23 cellular contexts compared by ENCODE assay signal in the genomic region with DNA sequence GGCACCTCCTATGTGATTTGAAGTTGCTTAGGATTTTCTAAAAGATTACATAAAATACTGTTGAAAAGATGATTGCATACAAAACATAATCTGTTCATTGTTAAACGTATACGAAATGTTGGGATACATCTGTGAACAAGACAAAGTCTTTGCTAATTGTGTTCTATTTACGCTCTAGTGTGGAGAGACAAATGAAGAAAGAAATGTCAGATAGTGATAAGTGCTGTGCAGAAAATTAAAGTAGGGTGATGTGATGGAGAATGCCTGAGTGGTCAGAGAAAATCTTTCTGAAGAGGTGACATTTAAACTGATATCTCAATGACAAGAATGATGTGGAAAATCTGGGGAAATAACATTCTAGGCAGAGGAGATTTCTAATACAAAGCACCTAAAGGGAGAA. TPM values are rescaled to one million over a fixed set of nuclear protein-coding genes. Genes with fewer than 3 reads are reported as not detected.
A peak's percentile ranks its signal among the peaks of the same experiment; 100 is the strongest.
DNase-seq lines count a peak whose midpoint lies in the region; ATAC-seq and TF ChIP-seq lines count a peak whose summit lies in the region.
"Had no signal": no experiment of that assay in that cellular context is flagged by ENCODE, and none has a peak within 500 bp of the region (broad histone marks: within the 10 kb centered on the region; RNA-seq: fewer than 3 reads in every experiment).

No MANE protein-coding gene starts in this region.

- H2AFZ ChIP-seq in neural cell (ENCODE audit: low read depth, low read length) (no peak overlapping the region), trophoblast cell (ENCODE audit: insufficient read depth, low read length, poor library complexity) (no peak overlapping the region)
- H2AFZ ChIP-seq: GM23338 had no signal

- H3K27ac ChIP-seq in right atrium auricular region (peak overlapping the region in 1 of 2 donors; percentile 49), neural cell (ENCODE audit: low read length) (peak overlapping the region; percentile 77), trophoblast cell (ENCODE audit: low read depth, low read length) (no peak overlapping the region)
- H3K27ac ChIP-seq: 22Rv1; BLaER1 treated with 17β-estradiol and CSF1 and Interleukin-3, amounts not matched to agents 10 nM and 100 nM had no signal

- no peak overlapping the region for H2BK120ac ChIP-seq in trophoblast cell (ENCODE audit: insufficient read depth, low read length, poor library complexity)

- H3K36me3 ChIP-seq in right atrium auricular region, result peaks cover 8% of the 10 kb centered on the region
- no peaks in the 10 kb centered on the region for H3K36me3 ChIP-seq in neural cell (ENCODE audit: insufficient read depth, low read length)
- H3K36me3 ChIP-seq in trophoblast cell (ENCODE audit: control insufficient read depth in 1 of 2, insufficient read depth in 2 of 2, low read length in 2 of 2), result peaks cover 0 to 3% of the 10 kb centered on the region in 2 experiments
- H3K36me3 ChIP-seq: BE2C had no signal

- no peak for DNase-seq in Right ventricle myocardium superior
- no peak for DNase-seq in right atrium auricular region (ENCODE audit: low spot score)
- DNase-seq in left ventricle myocardium superior, result no peak
- no peak for DNase-seq in Right ventricle myocardium inferior (ENCODE audit: missing footprints)
- DNase-seq in trophoblast cell, result no peak
- DNase-seq: ACHN; AML-193; BE2C; Calu3; CD4-positive, alpha-beta T cell; CD8-positive, alpha-beta memory T cell; DMS53; DMS79 treated with DMSO at 0.1 percent for 48 hours; GF-D8; H9 had no signal

- no peaks in the 10 kb centered on the region for H3K9me2 ChIP-seq in neural cell (ENCODE audit: insufficient read depth, low read length)

- no peaks in the 10 kb centered on the region for H3K79me1 ChIP-seq in trophoblast cell (ENCODE audit: low read length)

- H3K27me3 ChIP-seq in right atrium auricular region (no peaks in the 10 kb centered on the region), neural cell (ENCODE audit: insufficient read depth, low read depth, low read length) (no peaks in the 10 kb centered on the region), trophoblast cell (ENCODE audit: insufficient read depth, low read length) (no peaks in the 10 kb centered on the region)
- H3K27me3 ChIP-seq: BE2C; BLaER1 treated with 17β-estradiol and CSF1 and Interleukin-3, amounts not matched to agents 10 nM and 100 nM had no signal

- H3K4me1 Mint-ChIP-seq in activated T-helper 17 cell treated with anti-CD3 and anti-CD28 coated beads, Interleukin-2, amount 50 U/mL, for 72 hours, result peaks cover 20% of the 10 kb centered on the region

- no peak overlapping the region for H2BK5ac ChIP-seq in trophoblast cell (ENCODE audit: low read depth, low read length, poor library complexity)

- TF ChIP-seq RAD21 in neural cell (conservative IDR thresholded peaks at IDR 0.05), result no peak

- no peaks in the 10 kb centered on the region for H3K27me3 Mint-ChIP-seq in activated T-helper 17 cell treated with anti-CD3 and anti-CD28 coated beads, Interleukin-2, amount 50 U/mL, for 72 hours
- H3K27me3 Mint-ChIP-seq: CD4-positive, alpha-beta T cell; CD8-positive, alpha-beta memory T cell had no signal

- peak; percentile 44 for ATAC-seq in Right ventricle myocardium superior (ENCODE audit: poor library complexity)
- ATAC-seq in left ventricle myocardium superior, result peak; percentile 37
- ATAC-seq in Right ventricle myocardium inferior, result no peak
- no peak for ATAC-seq in activated T-helper 17 cell treated with anti-CD3 and anti-CD28 coated beads, Interleukin-2, amount 50 U/mL, for 72 hours (replicated peaks)
- no peak for ATAC-seq in GM18519 (IDR thresholded peaks at IDR 0.05; ENCODE audit: low FRiP score, unreplicated experiment)
- ATAC-seq: GM23338, HCT116 had no signal

- no peak overlapping the region for H3K4me3 Mint-ChIP-seq in activated T-helper 17 cell treated with anti-CD3 and anti-CD28 coated beads, Interleukin-2, amount 50 U/mL, for 72 hours
- H3K4me3 Mint-ChIP-seq: CD14-positive monocyte; CD4-positive, alpha-beta T cell; CD8-positive, alpha-beta memory T cell; GM23338; H9 had no signal

- no peak overlapping the region for H3K4ac ChIP-seq in trophoblast cell (ENCODE audit: low read depth, low read length)

- no peaks in the 10 kb centered on the region for H4K20me1 ChIP-seq in neural cell (ENCODE audit: insufficient read depth)

- peaks cover 0 to 25% of the 10 kb centered on the region in 2 donors for H3K4me1 ChIP-seq in right atrium auricular region
- no peaks in the 10 kb centered on the region for H3K4me1 ChIP-seq in trophoblast cell (ENCODE audit: control insufficient read depth in 1 of 2, insufficient read depth in 2 of 2, low read length in 2 of 2)
- H3K4me1 ChIP-seq: BE2C had no signal

- no peak overlapping the region for H3K18ac ChIP-seq in trophoblast cell (ENCODE audit: low read length)

- no peaks in the 10 kb centered on the region for H3F3A ChIP-seq in neural cell (ENCODE audit: insufficient read depth, low read length, poor library complexity, severe bottlenecking)

- H3K27ac Mint-ChIP-seq in activated T-helper 17 cell treated with anti-CD3 and anti-CD28 coated beads, Interleukin-2, amount 50 U/mL, for 72 hours, result peak overlapping the region; percentile 2
- H3K27ac Mint-ChIP-seq: CD4-positive, alpha-beta T cell; GM23338; H9 had no signal

- no CpG with 5 or more reads among the region's 3 CpGs for WGBS in trophoblast cell (ENCODE audit: extremely low coverage, insufficient coverage, insufficient read length)

- no peak overlapping the region for H4K91ac ChIP-seq in trophoblast cell (ENCODE audit: low read depth, low read length)

- no peak overlapping the region for H4K8ac ChIP-seq in trophoblast cell (ENCODE audit: low read depth, low read length)

- TF ChIP-seq CTCF in right atrium auricular region (IDR thresholded peaks at IDR 0.05) (no peak), neural cell (IDR thresholded peaks at IDR 0.05; ENCODE audit: poor library complexity, severe bottlenecking) (no peak)

- H3K14ac ChIP-seq in trophoblast cell (ENCODE audit: low read length), result no peak overlapping the region

- H3K36me3 Mint-ChIP-seq in activated T-helper 17 cell treated with anti-CD3 and anti-CD28 coated beads, Interleukin-2, amount 50 U/mL, for 72 hours (ENCODE audit: low read depth), result peaks cover 19% of the 10 kb centered on the region

- TF ChIP-seq EP300 in neural cell (conservative IDR thresholded peaks at IDR 0.05; ENCODE audit: poor library complexity, severe bottlenecking), result no peak

- H3K9me3 ChIP-seq in right atrium auricular region (no peaks in the 10 kb centered on the region), neural cell (ENCODE audit: low read length) (no peaks in the 10 kb centered on the region), trophoblast cell (ENCODE audit: insufficient read depth, low read depth, low read length) (no peaks in the 10 kb centered on the region)
- H3K9me3 ChIP-seq: BE2C had no signal

- H3K4me3 ChIP-seq in right atrium auricular region (no peak overlapping the region), neural cell (ENCODE audit: low read length) (peak overlapping the region; percentile 43), trophoblast cell (ENCODE audit: low read depth, low read length) (no peak overlapping the region)
- H3K4me3 ChIP-seq: BLaER1 treated with 17β-estradiol and CSF1 and Interleukin-3, amounts not matched to agents 10 nM and 100 nM; GM23338 had no signal

- no peak overlapping the region for H2AK5ac ChIP-seq in trophoblast cell (ENCODE audit: low read length)

- H2BK12ac ChIP-seq in trophoblast cell (ENCODE audit: low read length), result no peak overlapping the region

- H3K9ac ChIP-seq in neural cell (ENCODE audit: low read length), result peak overlapping the region; percentile 14
- no peak overlapping the region for H3K9ac ChIP-seq in trophoblast cell (ENCODE audit: low read length)
- H3K9ac ChIP-seq: BLaER1 treated with 17β-estradiol and CSF1 and Interleukin-3, amounts not matched to agents 10 nM and 100 nM had no signal

- H3K9me3 Mint-ChIP-seq in activated T-helper 17 cell treated with anti-CD3 and anti-CD28 coated beads, Interleukin-2, amount 50 U/mL, for 72 hours, result no peaks in the 10 kb centered on the region
- H3K9me3 Mint-ChIP-seq: CD8-positive, alpha-beta memory T cell had no signal

- peaks cover 62% of the 10 kb centered on the region for H3K79me2 ChIP-seq in neural cell (replicated peaks; ENCODE audit: insufficient read depth, low read length)
- peaks cover 8% of the 10 kb centered on the region for H3K79me2 ChIP-seq in trophoblast cell (ENCODE audit: control insufficient read depth, insufficient read depth, low read length, poor library complexity)

- H3K4me2 ChIP-seq in neural cell (ENCODE audit: low read length) (peak overlapping the region; percentile 34), trophoblast cell (ENCODE audit: low read length) (no peak overlapping the region)
- H3K4me2 ChIP-seq: BLaER1 treated with 17β-estradiol and CSF1 and Interleukin-3, amounts not matched to agents 10 nM and 100 nM; GM23338 had no signal

- no peak overlapping the region for H4K12ac ChIP-seq in trophoblast cell (ENCODE audit: low read depth, low read length)

- H3K23ac ChIP-seq in trophoblast cell (ENCODE audit: low read length), result no peak overlapping the region

- intact Hi-C loops in Right ventricle myocardium superior (cut with DNase I), result no loop called here
- intact Hi-C loops in left ventricle myocardium superior (cut with micrococcal nuclease), result loop anchor here (10.0 kb wide), 1 partner anchor 46 kb away; no protein-coding TSS in a partner anchor
- intact Hi-C loops in Right ventricle myocardium inferior (cut with DNase I), result no loop called here

TF ChIP-seq in neural cell, 6 proteins besides CTCF, POLR2A, EP300 and RAD21 (continues in another document):
- TF ChIP-seq POLR2AphosphoS5 (IDR thresholded peaks at IDR 0.05), result no peak
- no peak for TF ChIP-seq MXI1 (conservative IDR thresholded peaks at IDR 0.05; ENCODE audit: poor library complexity, severe bottlenecking)

RNA-seq across cellular contexts. Expression of gene ZRANB1, which starts 13.4 kb away (rescaled TPM):
- total RNA-seq in Right ventricle myocardium superior, result 24.2 TPM
- total RNA-seq in right atrium auricular region, result 10 to 100 TPM; 24.1 to 24.9 TPM
- total RNA-seq in left ventricle myocardium superior, result 25.3 TPM
- 23.4 TPM for total RNA-seq in Right ventricle myocardium inferior
- total RNA-seq in activated T-helper 17 cell treated with anti-CD3 and anti-CD28 coated beads, Interleukin-2, amount 50 U/mL, for 72 hours, result 1 to 10 TPM; 7.9 to 8.7 TPM
- 47.7 and 49.4 TPM in 2 replicates for polyA plus RNA-seq in neural cell
- 79.4 and 84.3 TPM in 2 replicates for polyA minus RNA-seq in neural cell
- 20.8 and 21.3 TPM in 2 replicates for polyA plus RNA-seq in trophoblast cell (2013)

Comparison
In these comparisons a context has a peak if more than half of its experiments do, and no peak if none do; other contexts are left out.
1. ATAC-seq: peak in Right ventricle myocardium superior (single experiment) and left ventricle myocardium superior (single experiment); none in Right ventricle myocardium inferior (single experiment), activated T-helper 17 cell treated with anti-CD3 and anti-CD28 coated beads, Interleukin-2, amount 50 U/mL, for 72 hours (single experiment) and GM18519 (single experiment).